In genomic region chr6:18586133-18586532, GRCh38 we compare ENCODE assay signal across 1 cellular context.
TF ChIP-seq lines count a peak whose summit lies in the region.

No MANE protein-coding gene starts in this region.

TF ChIP-seq in GM12878, 131 proteins besides CTCF, POLR2A, EP300 and RAD21 (continued from another document and continues in another):
- TF ChIP-seq, protein P1, sequence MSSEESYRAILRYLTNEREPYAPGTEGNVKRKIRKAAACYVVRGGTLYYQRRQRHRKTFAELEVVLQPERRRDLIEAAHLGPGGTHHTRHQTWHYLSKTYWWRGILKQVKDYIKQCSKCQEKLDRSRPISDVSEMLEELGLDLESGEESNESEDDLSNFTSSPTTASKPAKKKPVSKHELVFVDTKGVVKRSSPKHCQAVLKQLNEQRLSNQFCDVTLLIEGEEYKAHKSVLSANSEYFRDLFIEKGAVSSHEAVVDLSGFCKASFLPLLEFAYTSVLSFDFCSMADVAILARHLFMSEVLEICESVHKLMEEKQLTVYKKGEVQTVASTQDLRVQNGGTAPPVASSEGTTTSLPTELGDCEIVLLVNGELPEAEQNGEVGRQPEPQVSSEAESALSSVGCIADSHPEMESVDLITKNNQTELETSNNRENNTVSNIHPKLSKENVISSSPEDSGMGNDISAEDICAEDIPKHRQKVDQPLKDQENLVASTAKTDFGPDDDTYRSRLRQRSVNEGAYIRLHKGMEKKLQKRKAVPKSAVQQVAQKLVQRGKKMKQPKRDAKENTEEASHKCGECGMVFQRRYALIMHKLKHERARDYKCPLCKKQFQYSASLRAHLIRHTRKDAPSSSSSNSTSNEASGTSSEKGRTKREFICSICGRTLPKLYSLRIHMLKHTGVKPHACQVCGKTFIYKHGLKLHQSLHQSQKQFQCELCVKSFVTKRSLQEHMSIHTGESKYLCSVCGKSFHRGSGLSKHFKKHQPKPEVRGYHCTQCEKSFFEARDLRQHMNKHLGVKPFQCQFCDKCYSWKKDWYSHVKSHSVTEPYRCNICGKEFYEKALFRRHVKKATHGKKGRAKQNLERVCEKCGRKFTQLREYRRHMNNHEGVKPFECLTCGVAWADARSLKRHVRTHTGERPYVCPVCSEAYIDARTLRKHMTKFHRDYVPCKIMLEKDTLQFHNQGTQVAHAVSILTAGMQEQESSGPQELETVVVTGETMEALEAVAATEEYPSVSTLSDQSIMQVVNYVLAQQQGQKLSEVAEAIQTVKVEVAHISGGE (CRISPR knock-in tag; IDR thresholded peaks at IDR 0.05) = no peak
- TF ChIP-seq NR2C1 (IDR thresholded peaks at IDR 0.05) (no peak), SUZ12 (IDR thresholded peaks at IDR 0.05; ENCODE audit: unreplicated experiment) (no peak), ZBTB40 (IDR thresholded peaks at IDR 0.05; ENCODE audit: borderline replicate concordance) (no peak), ZZZ3 (IDR thresholded peaks at IDR 0.05; ENCODE audit: control insufficient read depth, insufficient read length, low read depth) (no peak), ZBTB33 (IDR thresholded peaks at IDR 0.05) (no peak), MTA2 (IDR thresholded peaks at IDR 0.05; ENCODE audit: low read depth) (peak; percentile 66), CHD4 (IDR thresholded peaks at IDR 0.05) (no peak), MEF2B (IDR thresholded peaks at IDR 0.05; ENCODE audit: partially characterized antibody, poor library complexity, severe bottlenecking) (peak; percentile 24), CEBPB (IDR thresholded peaks at IDR 0.05; ENCODE audit: borderline replicate concordance in 1 of 2, low read depth in 2 of 2, low read length in 2 of 2) (no peak), RCOR1 (conservative IDR thresholded peaks at IDR 0.05; ENCODE audit: low read depth, low read length) (no peak), ATF3 (IDR thresholded peaks at IDR 0.05; ENCODE audit: borderline replicate concordance, extremely low read depth, low read depth, low read length) (no peak), NR2C2 (IDR thresholded peaks at IDR 0.05; ENCODE audit: borderline replicate concordance, control insufficient read depth, insufficient read length, low read depth) (no peak), HCFC1 (IDR thresholded peaks at IDR 0.05; ENCODE audit: low read length) (no peak), YY1 (IDR thresholded peaks at IDR 0.05; ENCODE audit: low read depth, low read length) (no peak), FOS (IDR thresholded peaks at IDR 0.05; ENCODE audit: borderline replicate concordance, extremely low read depth, insufficient read length) (no peak), HDAC6 (IDR thresholded peaks at IDR 0.05; ENCODE audit: unreplicated experiment) (no peak), EGR1 (IDR thresholded peaks at IDR 0.05; ENCODE audit: borderline replicate concordance in 1 of 2, low read depth in 2 of 2, low read length in 2 of 2) (no peak), PRDM15 (CRISPR knock-in tag; IDR thresholded peaks at IDR 0.05) (no peak), CBFB (IDR thresholded peaks at IDR 0.05; ENCODE audit: low read depth) (no peak), WRNIP1 (IDR thresholded peaks at IDR 0.05; ENCODE audit: borderline replicate concordance, low read depth, low read length) (no peak), BCLAF1 (IDR thresholded peaks at IDR 0.05) (no peak), CBX3 (IDR thresholded peaks at IDR 0.05; ENCODE audit: borderline replicate concordance, low read depth) (no peak), NR2F1 (conservative IDR thresholded peaks at IDR 0.05) (no peak), LARP7 (IDR thresholded peaks at IDR 0.05) (no peak), BHLHE40 (IDR thresholded peaks at IDR 0.05; ENCODE audit: borderline replicate concordance in 1 of 2, low read depth in 2 of 2, low read length in 1 of 2) (peak in 1 of 2 experiments; percentile 85; a peak in 2 of 4 replicates), TCF12 (IDR thresholded peaks at IDR 0.05; ENCODE audit: low read depth, low read length) (peak; percentile 78), MYB (IDR thresholded peaks at IDR 0.05; ENCODE audit: borderline replicate concordance, low read depth, low read length) (no peak), ZBTB4 (CRISPR knock-in tag; IDR thresholded peaks at IDR 0.05) (no peak), MXI1 (IDR thresholded peaks at IDR 0.05; ENCODE audit: low read depth, low read length) (no peak)
- TF ChIP-seq, protein P2, sequence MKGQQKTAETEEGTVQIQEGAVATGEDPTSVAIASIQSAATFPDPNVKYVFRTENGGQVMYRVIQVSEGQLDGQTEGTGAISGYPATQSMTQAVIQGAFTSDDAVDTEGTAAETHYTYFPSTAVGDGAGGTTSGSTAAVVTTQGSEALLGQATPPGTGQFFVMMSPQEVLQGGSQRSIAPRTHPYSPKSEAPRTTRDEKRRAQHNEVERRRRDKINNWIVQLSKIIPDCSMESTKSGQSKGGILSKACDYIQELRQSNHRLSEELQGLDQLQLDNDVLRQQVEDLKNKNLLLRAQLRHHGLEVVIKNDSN (IDR thresholded peaks at IDR 0.05; ENCODE audit: borderline replicate concordance, extremely low read length, insufficient read depth, low read depth, low read length) = no peak
